In the genomic region with DNA sequence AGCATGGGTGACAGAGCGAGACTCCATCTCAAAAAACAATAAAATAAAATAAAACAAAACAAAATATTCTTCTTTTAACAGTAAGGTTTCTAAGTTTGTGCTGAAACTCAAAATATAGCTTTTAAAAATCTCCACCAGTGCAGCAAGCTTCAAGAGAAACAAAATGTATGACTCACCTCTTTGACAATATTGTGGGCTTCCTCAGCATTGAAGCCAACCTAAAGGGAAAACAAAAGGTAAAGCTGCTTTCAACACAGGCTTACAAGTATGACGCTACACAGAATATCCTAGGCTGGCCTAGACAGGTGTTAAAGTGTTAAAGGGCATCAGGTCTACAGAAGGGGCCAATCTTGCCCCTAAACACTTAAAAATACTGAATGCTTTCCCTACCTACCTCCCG, we compare ENCODE assay signal across 8 cellular contexts. TPM values are rescaled to one million over a fixed set of nuclear protein-coding genes. Genes with fewer than 3 reads are reported as not detected.
DNase-seq lines count a peak whose midpoint lies in the region; ATAC-seq and TF ChIP-seq lines count a peak whose summit lies in the region.

No MANE protein-coding gene starts in this region.

- H3K27me3 ChIP-seq in gastroesophageal sphincter (no peaks in the 10 kb centered on the region), subcutaneous abdominal adipose tissue (ENCODE audit: control insufficient read depth in 5 of 5, insufficient read depth in 4 of 5, low read length in 5 of 5) (peaks cover 0 to 6% (median 0%) of the 10 kb centered on the region in 5 donors)

- peaks cover 33% of the 10 kb centered on the region for H3K4me1 Mint-ChIP-seq in activated T-cell treated with anti-CD3 and anti-CD28 coated beads, Interleukin-2, amount 50 U/mL, for 24 hours (ENCODE audit: low read depth)
- H3K4me1 Mint-ChIP-seq in activated naive CD8-positive, alpha-beta T cell treated with anti-CD3 and anti-CD28 coated beads for 36 hours, result peaks cover 22% of the 10 kb centered on the region

- no peak for TF ChIP-seq POLR2A in gastroesophageal sphincter (IDR thresholded peaks at IDR 0.05)

- H3K36me3 ChIP-seq in gastroesophageal sphincter (peaks cover 0 to 6% of the 10 kb centered on the region in 2 donors), subcutaneous abdominal adipose tissue (ENCODE audit: control insufficient read depth in 5 of 5, insufficient read depth in 5 of 5, low read length in 5 of 5) (peaks cover 0 to 3% (median 2%) of the 10 kb centered on the region in 5 donors)

- DNase-seq in activated T-cell treated with anti-CD3 and anti-CD28 coated beads, Interleukin-2, amount 50 U/mL, for 24 hours, result no peak
- no peak for DNase-seq in activated T-cell treated with anti-CD3 and anti-CD28 coated beads for 4 hours
- DNase-seq in activated naive CD8-positive, alpha-beta T cell treated with anti-CD3 and anti-CD28 coated beads for 36 hours, result no peak
- DNase-seq in NCI-H2227 (lab: John Stamatoyannopoulos, UW; ENCODE audit: unreplicated experiment), result no peak
- no peak for DNase-seq in DMS114 treated with DMSO at 0.1 percent for 48 hours (lab: John Stamatoyannopoulos, UW; ENCODE audit: unreplicated experiment)

- peaks cover 26% of the 10 kb centered on the region for H3K27me3 Mint-ChIP-seq in activated T-cell treated with anti-CD3 and anti-CD28 coated beads, Interleukin-2, amount 50 U/mL, for 24 hours
- H3K27me3 Mint-ChIP-seq in activated naive CD8-positive, alpha-beta T cell treated with anti-CD3 and anti-CD28 coated beads for 36 hours, result no peaks in the 10 kb centered on the region

- ATAC-seq in gastroesophageal sphincter (no peak), GM19397 (IDR thresholded peaks at IDR 0.05; ENCODE audit: unreplicated experiment) (no peak)

- peak overlapping the region; percentile 75 for H3K4me3 Mint-ChIP-seq in activated T-cell treated with anti-CD3 and anti-CD28 coated beads, Interleukin-2, amount 50 U/mL, for 24 hours
- peak overlapping the region; percentile 75 for H3K4me3 Mint-ChIP-seq in activated naive CD8-positive, alpha-beta T cell treated with anti-CD3 and anti-CD28 coated beads for 36 hours

- H3K4me1 ChIP-seq in gastroesophageal sphincter (peaks cover 0 to 16% (median 0%) of the 10 kb centered on the region in 3 donors), subcutaneous abdominal adipose tissue (ENCODE audit: control insufficient read depth in 5 of 5, insufficient read depth in 5 of 5, low read length in 5 of 5) (peaks cover 0 to 4% (median 0%) of the 10 kb centered on the region in 5 donors)

- no peaks in the 10 kb centered on the region for H3K9me3 Mint-ChIP-seq in activated T-cell treated with anti-CD3 and anti-CD28 coated beads, Interleukin-2, amount 50 U/mL, for 24 hours
- peaks cover 2% of the 10 kb centered on the region for H3K9me3 Mint-ChIP-seq in activated naive CD8-positive, alpha-beta T cell treated with anti-CD3 and anti-CD28 coated beads for 36 hours

- 42 to 79% methylated on average over 2 of the region's 3 CpGs for WGBS in gastroesophageal sphincter (ENCODE audit: low coverage in 1 of 2), 2 donors

- H3K27ac ChIP-seq in gastroesophageal sphincter (peak overlapping the region in 3 of 4 donors; percentile 86 to 91 (median 90)), subcutaneous abdominal adipose tissue (ENCODE audit: low read depth, low read length) (peak overlapping the region; percentile 41)

- no peak for TF ChIP-seq CTCF in gastroesophageal sphincter (IDR thresholded peaks at IDR 0.05)

- H3K27ac Mint-ChIP-seq in activated T-cell treated with anti-CD3 and anti-CD28 coated beads, Interleukin-2, amount 50 U/mL, for 24 hours, result peak overlapping the region; percentile 96
- H3K27ac Mint-ChIP-seq in activated naive CD8-positive, alpha-beta T cell treated with anti-CD3 and anti-CD28 coated beads for 36 hours, result peak overlapping the region; percentile 90

- peak overlapping the region in 1 of 2 donors; percentile 81 for H3K4me3 ChIP-seq in gastroesophageal sphincter
- H3K4me3 ChIP-seq in subcutaneous abdominal adipose tissue (ENCODE audit: low read depth in 1 of 5, low read length in 5 of 5), result no peak overlapping the region

- TF ChIP-seq EP300 in gastroesophageal sphincter (IDR thresholded peaks at IDR 0.05), result no peak

- H3K9ac ChIP-seq in subcutaneous abdominal adipose tissue (ENCODE audit: low read length in 5 of 5), result peak overlapping the region in 1 of 5 donors; percentile 75

- peaks cover 4% of the 10 kb centered on the region for H3K36me3 Mint-ChIP-seq in activated T-cell treated with anti-CD3 and anti-CD28 coated beads, Interleukin-2, amount 50 U/mL, for 24 hours (ENCODE audit: low read depth)
- H3K36me3 Mint-ChIP-seq in activated naive CD8-positive, alpha-beta T cell treated with anti-CD3 and anti-CD28 coated beads for 36 hours, result peaks cover 8% of the 10 kb centered on the region

- H3K9me3 ChIP-seq in gastroesophageal sphincter, result no peaks in the 10 kb centered on the region
- H3K9me3 ChIP-seq in subcutaneous abdominal adipose tissue (ENCODE audit: control insufficient read depth in 5 of 5, low read length in 5 of 5), result no peaks in the 10 kb centered on the region

RNA-seq across cellular contexts. Expression of a gene that starts 1.2 kb away (rescaled TPM):
- total RNA-seq in activated naive CD8-positive, alpha-beta T cell treated with anti-CD3 and anti-CD28 coated beads for 36 hours, result 10 to 100 TPM; 19.6 to 19.7 TPM
- 10 to 100 TPM; 39.8 to 71.2 (median 61.1) TPM for total RNA-seq in gastroesophageal sphincter
